Comparison of ENCODE assay signal across 14 cellular contexts in the genomic region with DNA sequence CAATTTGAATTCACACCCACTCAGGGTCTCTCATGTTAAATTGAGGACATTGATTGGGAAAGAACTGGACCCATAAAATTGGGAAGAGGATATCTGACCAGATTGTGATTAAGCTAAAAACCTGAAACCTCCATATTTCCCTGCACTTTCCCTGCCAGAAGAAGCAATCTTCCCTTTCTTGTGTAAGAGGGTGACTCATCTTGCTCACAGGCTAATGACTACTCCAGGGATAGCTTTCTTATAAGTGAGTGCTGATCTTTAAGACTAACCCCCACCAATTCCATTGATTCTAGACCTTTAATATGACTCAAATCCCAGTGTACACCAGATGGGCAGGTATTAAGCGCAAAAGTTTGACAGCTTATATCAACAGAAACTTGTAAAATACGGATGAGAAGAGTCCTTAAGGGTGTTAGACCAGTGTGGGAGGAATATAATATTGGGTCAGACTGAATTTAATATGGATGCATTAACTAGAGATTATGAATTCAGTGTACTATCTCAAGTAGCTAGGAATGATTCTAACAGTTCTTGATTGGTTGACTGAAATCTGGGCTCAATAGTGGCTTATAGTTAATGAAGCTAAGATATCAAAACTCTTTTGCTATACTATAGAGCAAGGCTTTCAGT. TPM values are rescaled to one million over a fixed set of nuclear protein-coding genes. Genes with fewer than 3 reads are reported as not detected.
DNase-seq lines count a peak whose midpoint lies in the region; ATAC-seq and TF ChIP-seq lines count a peak whose summit lies in the region.
"Had no signal": no experiment of that assay in that cellular context is flagged by ENCODE, and none has a peak within 500 bp of the region (broad histone marks: within the 10 kb centered on the region; RNA-seq: fewer than 3 reads in every experiment).

No MANE protein-coding gene starts in this region.

- no peaks in the 10 kb centered on the region for H3K36me3 Mint-ChIP-seq in activated CD4-positive, alpha-beta T cell treated with anti-CD3 and anti-CD28 coated beads for 36 hours (ENCODE audit: low read depth)
- H3K36me3 Mint-ChIP-seq: CD8-positive, alpha-beta T cell had no signal

- DNase-seq in AG04450 (ENCODE audit: low read depth, low spot score) (peak; percentile 66), HS-5 (ENCODE audit: low read depth) (peak; percentile 85), amniotic stem cell (lab: John Stamatoyannopoulos, UW) (peak; percentile 68), foreskin melanocyte (peak; percentile 32), GM10248 (ENCODE audit: extremely low spot score) (no peak), G401 (ENCODE audit: low spot score) (no peak)
- no peak for DNase-seq in activated CD4-positive, alpha-beta T cell treated with anti-CD3 and anti-CD28 coated beads for 36 hours
- DNase-seq: activated B cell treated with CpG ODN at 0.5 μM for 24 hours; activated T-cell treated with anti-CD3 and anti-CD28 coated beads, Interleukin-2, amount 50 U/mL, for 72 hours; CD8-positive, alpha-beta T cell; esophagus squamous epithelium; NCI-H345 had no signal

- POLR2A ChIA-PET in AG04450 (lab: Yijun Ruan, JAX) (interaction anchor here (1.0 to 2.0 kb wide), 2 partner anchors 12 to 16 kb away, joined by 3 to 8 read pairs; a partner anchor contains a TSS), GM10248 (lab: Yijun Ruan, JAX) (no interaction called here)
- POLR2A ChIA-PET in activated CD4-positive, alpha-beta T cell treated with anti-CD3 and anti-CD28 coated beads for 36 hours (lab: Charles Lee), result no interaction called here

- intact Hi-C loops in activated CD4-positive, alpha-beta T cell treated with anti-CD3 and anti-CD28 coated beads for 36 hours (cut with DNase I, micrococcal nuclease), result no loop called here

- no peak overlapping the region for H3K27ac Mint-ChIP-seq in activated CD4-positive, alpha-beta T cell treated with anti-CD3 and anti-CD28 coated beads for 36 hours
- H3K27ac Mint-ChIP-seq: activated B cell treated with CpG ODN at 0.5 μM for 24 hours; activated T-cell treated with anti-CD3 and anti-CD28 coated beads, Interleukin-2, amount 50 U/mL, for 72 hours; CD8-positive, alpha-beta T cell had no signal

- CTCF ChIA-PET in AG04450 (lab: Charles Lee) (interaction anchor here (0.5 to 3.5 kb wide), 7 partner anchors 10 to 279 kb away, joined by 3 to 23 read pairs (median 3); no protein-coding TSS in a partner anchor), GM10248 (lab: Yijun Ruan, JAX) (interaction anchor here (1.1 to 2.0 kb wide), 4 partner anchors 10 to 38 kb away, joined by 3 to 10 read pairs (median 6); no protein-coding TSS in a partner anchor)
- CTCF ChIA-PET in activated CD4-positive, alpha-beta T cell treated with anti-CD3 and anti-CD28 coated beads for 36 hours (lab: Charles Lee), result interaction anchor here (0.5 to 2.0 kb wide), 3 partner anchors 18 to 1122 kb away, joined by 3 to 8 read pairs (median 4); no protein-coding TSS in a partner anchor

- H3K4me3 ChIP-seq in AG04450 (ENCODE audit: low read depth, low read length), result no peak overlapping the region
- H3K4me3 ChIP-seq: esophagus squamous epithelium, vagina had no signal

- no peaks in the 10 kb centered on the region for H3K4me1 Mint-ChIP-seq in activated CD4-positive, alpha-beta T cell treated with anti-CD3 and anti-CD28 coated beads for 36 hours
- H3K4me1 Mint-ChIP-seq: activated B cell treated with CpG ODN at 0.5 μM for 24 hours had no signal

- H3K27me3 Mint-ChIP-seq in activated CD4-positive, alpha-beta T cell treated with anti-CD3 and anti-CD28 coated beads for 36 hours, result peaks cover 3% of the 10 kb centered on the region

- no peaks in the 10 kb centered on the region for H3K27me3 ChIP-seq in AG04450 (ENCODE audit: control insufficient read depth, insufficient read depth, low read length)
- H3K27me3 ChIP-seq: esophagus squamous epithelium, vagina had no signal

- in situ Hi-C loops in G401 (cut with HindIII; ENCODE audit: low sequenced_read_pairs), result no loop called here

- no peak overlapping the region for H3K27ac ChIP-seq in AG04450 (ENCODE audit: low read depth, low read length)
- H3K27ac ChIP-seq: esophagus squamous epithelium, vagina had no signal

- H3K9me3 Mint-ChIP-seq in activated CD4-positive, alpha-beta T cell treated with anti-CD3 and anti-CD28 coated beads for 36 hours (ENCODE audit: low read depth), result no peaks in the 10 kb centered on the region
- H3K9me3 Mint-ChIP-seq: activated B cell treated with CpG ODN at 0.5 μM for 24 hours; activated T-cell treated with anti-CD3 and anti-CD28 coated beads, Interleukin-2, amount 50 U/mL, for 72 hours; CD8-positive, alpha-beta T cell had no signal

- TF ChIP-seq CTCF in AG04450 (IDR thresholded peaks at IDR 0.05; ENCODE audit: low read depth, low read length) (no peak), GM10248 (IDR thresholded peaks at IDR 0.05; ENCODE audit: control extremely low read depth, extremely low read depth, low read depth, missing control alignments) (no peak)

- no peaks in the 10 kb centered on the region for H3K9me3 ChIP-seq in AG04450 (ENCODE audit: control insufficient read depth, insufficient read depth, low read length)
- H3K9me3 ChIP-seq: esophagus squamous epithelium, vagina had no signal

- no peak for ATAC-seq in HG03045 (IDR thresholded peaks at IDR 0.05; ENCODE audit: unreplicated experiment)
- ATAC-seq in activated CD4-positive, alpha-beta T cell treated with anti-CD3 and anti-CD28 coated beads for 36 hours, result no peak
- ATAC-seq: activated T-cell treated with anti-CD3 and anti-CD28 coated beads, Interleukin-2, amount 50 U/mL, for 72 hours; CD8-positive, alpha-beta T cell had no signal

- no peak overlapping the region for H3K4me3 Mint-ChIP-seq in activated CD4-positive, alpha-beta T cell treated with anti-CD3 and anti-CD28 coated beads for 36 hours
- H3K4me3 Mint-ChIP-seq: activated B cell treated with CpG ODN at 0.5 μM for 24 hours; activated T-cell treated with anti-CD3 and anti-CD28 coated beads, Interleukin-2, amount 50 U/mL, for 72 hours; CD8-positive, alpha-beta T cell had no signal

RNA-seq across cellular contexts. Expression of a gene that starts 12.1 kb away (rescaled TPM):
- 85.1 and 110 TPM in 2 replicates for polyA plus RNA-seq in AG04450 (2011; rRNA removed)
- polyA minus RNA-seq in AG04450 (2011; rRNA and poly(A)+ RNA removed), result 166 and 194 TPM in 2 replicates
- total RNA-seq in activated CD4-positive, alpha-beta T cell treated with anti-CD3 and anti-CD28 coated beads for 36 hours, result under 1 TPM; 0.02 to 0.05 TPM
- total RNA-seq in G401 (2014; rRNA removed; shearing (Covaris generic)), result not detected in 2 replicates
- total RNA-seq: activated B cell treated with CpG ODN at 0.5 μM for 24 hours; CD8-positive, alpha-beta T cell had no signal

Comparison
In these comparisons a context has a peak if more than half of its experiments do, and no peak if none do; other contexts are left out.
1. DNase-seq: peak in AG04450 (single experiment), HS-5 (single experiment), amniotic stem cell (single experiment) and foreskin melanocyte (single experiment); none in activated CD4-positive, alpha-beta T cell treated with anti-CD3 and anti-CD28 coated beads for 36 hours (single experiment), GM10248 (single experiment) and G401 (single experiment).